18 cellular contexts compared by ENCODE assay signal in genomic region chr4:118867311-118868067, GRCh38.
"Had no signal": no experiment of that assay in that cellular context is flagged by ENCODE, and none has a peak within 500 bp of the region (broad histone marks: within the 10 kb centered on the region; RNA-seq: fewer than 3 reads in every experiment).

No MANE protein-coding gene starts in this region.

- ATAC-seq: gastroesophageal sphincter; left lobe of liver; mucosa of descending colon; naive thymus-derived CD4-positive, alpha-beta T cell; pancreas; stimulated activated naive B cell treated with anti-CD40 and anti-IgM and Interleukin-4, amounts not matched to agents 10 μg/mL and 1 μg/mL and 100 μg/mL, for 72 hours had no signal

- H3K9me3 ChIP-seq: breast epithelium, gastroesophageal sphincter, mucosa of descending colon, pancreas, tibial artery had no signal

- DNase-seq: activated CD4-positive, CD25-positive, alpha-beta regulatory T cell treated with anti-CD3 and anti-CD28 coated beads, Interleukin-2, amount 50 U/mL, for 72 hours; activated naive CD4-positive, alpha-beta T cell; aorta; dermis blood vessel endothelial cell; endodermal cell; erythroblast; mammary epithelial cell; mucosa of descending colon; naive thymus-derived CD4-positive, alpha-beta T cell; pancreas; stimulated activated CD4-positive, alpha-beta T cell treated with anti-CD3 and anti-CD28 coated beads, Interleukin-12 subunit alpha, Interleukin-12 subunit beta, amount 100 ng/mL, for 4 hours; stimulated activated naive B cell treated with anti-CD40 and anti-IgM and Interleukin-4, amounts not matched to agents 10 μg/mL and 1 μg/mL and 100 μg/mL, for 72 hours; T-helper 1 cell; tibial artery had no signal

- FAIRE-seq: urothelium cell line had no signal

- H3K4me3 ChIP-seq: breast epithelium, gastroesophageal sphincter, mucosa of descending colon, pancreas, tibial artery had no signal

- H3K4me1 ChIP-seq: breast epithelium, pancreas had no signal

- H3K36me3 ChIP-seq: breast epithelium, gastroesophageal sphincter, pancreas, tibial artery had no signal

- H3K27ac ChIP-seq: gastroesophageal sphincter, pancreas, tibial artery had no signal

- H3K27me3 ChIP-seq: breast epithelium, gastroesophageal sphincter, pancreas, tibial artery had no signal
